27 cellular contexts compared by ENCODE assay signal in genomic region chr15:59053482-59053881, GRCh38.
"Had no signal": no experiment of that assay in that cellular context is flagged by ENCODE, and none has a peak within 500 bp of the region (broad histone marks: within the 10 kb centered on the region; RNA-seq: fewer than 3 reads in every experiment).

No MANE protein-coding gene starts in this region.

- H3K4me1 ChIP-seq: adrenal gland, breast epithelium, colonic mucosa, SJCRH30 had no signal

- H3K36me3 ChIP-seq: breast epithelium, colonic mucosa had no signal

- H3K4me3 ChIP-seq: adrenal gland, breast epithelium, colonic mucosa, SJCRH30 had no signal

- H3K4me3 Mint-ChIP-seq: activated naive CD8-positive, alpha-beta T cell treated with anti-CD3 and anti-CD28 coated beads, Interleukin-2, amount 10 ng/mL, durations not matched to agents 7 days and 5 days; WTC11 had no signal

- ATAC-seq: Panc1, Right ventricle myocardium inferior, WTC11 had no signal

- H3K27me3 Mint-ChIP-seq: activated naive CD8-positive, alpha-beta T cell treated with anti-CD3 and anti-CD28 coated beads, Interleukin-2, amount 10 ng/mL, durations not matched to agents 7 days and 5 days had no signal

- H3K4me2 ChIP-seq: KMS-11, SK-N-SH had no signal

- H3K27ac Mint-ChIP-seq: activated naive CD8-positive, alpha-beta T cell treated with anti-CD3 and anti-CD28 coated beads, Interleukin-2, amount 10 ng/mL, durations not matched to agents 7 days and 5 days; WTC11 had no signal

- H3K27me3 ChIP-seq: adrenal gland, breast epithelium, colonic mucosa, SJCRH30 had no signal

- H3K9me3 Mint-ChIP-seq: activated naive CD8-positive, alpha-beta T cell treated with anti-CD3 and anti-CD28 coated beads, Interleukin-2, amount 10 ng/mL, durations not matched to agents 7 days and 5 days; WTC11 had no signal

- H3K9ac ChIP-seq: KMS-11, SK-N-SH had no signal

- H3K27ac ChIP-seq: adrenal gland, breast epithelium, colonic mucosa, KMS-11, SJCRH30 had no signal

- DNase-seq: activated CD4-positive, alpha-beta T cell treated with anti-CD3 and anti-CD28 coated beads, Interleukin-2, amount 50 U/mL, for 1 hour; activated effector memory CD4-positive, alpha-beta T cell treated with Interleukin-2 at 50 U/mL for 16 hours; activated naive CD4-positive, alpha-beta T cell treated with Interleukin-2 at 50 U/mL for 16 hours; activated naive CD8-positive, alpha-beta T cell treated with anti-CD3 and anti-CD28 coated beads, Interleukin-2, amount 10 ng/mL, durations not matched to agents 7 days and 5 days; activated T-cell treated with anti-CD3 and anti-CD28 coated beads for 4 hours; adrenal gland; anterior cingulate cortex; caudate nucleus; colonic mucosa; NCI-H1092; NCI-H1417; NCI-H1930; NCI-H2171; NCI-H226; NCI-H526; NCI-H774; OCI-M1; RPMI8226; SJCRH30; SW 1271; T-helper 9 cell had no signal

- H3K9me3 ChIP-seq: adrenal gland, breast epithelium, colonic mucosa, SJCRH30, SK-N-SH had no signal
